Comparison of ENCODE assay signal across 9 cellular contexts in the genomic region with DNA sequence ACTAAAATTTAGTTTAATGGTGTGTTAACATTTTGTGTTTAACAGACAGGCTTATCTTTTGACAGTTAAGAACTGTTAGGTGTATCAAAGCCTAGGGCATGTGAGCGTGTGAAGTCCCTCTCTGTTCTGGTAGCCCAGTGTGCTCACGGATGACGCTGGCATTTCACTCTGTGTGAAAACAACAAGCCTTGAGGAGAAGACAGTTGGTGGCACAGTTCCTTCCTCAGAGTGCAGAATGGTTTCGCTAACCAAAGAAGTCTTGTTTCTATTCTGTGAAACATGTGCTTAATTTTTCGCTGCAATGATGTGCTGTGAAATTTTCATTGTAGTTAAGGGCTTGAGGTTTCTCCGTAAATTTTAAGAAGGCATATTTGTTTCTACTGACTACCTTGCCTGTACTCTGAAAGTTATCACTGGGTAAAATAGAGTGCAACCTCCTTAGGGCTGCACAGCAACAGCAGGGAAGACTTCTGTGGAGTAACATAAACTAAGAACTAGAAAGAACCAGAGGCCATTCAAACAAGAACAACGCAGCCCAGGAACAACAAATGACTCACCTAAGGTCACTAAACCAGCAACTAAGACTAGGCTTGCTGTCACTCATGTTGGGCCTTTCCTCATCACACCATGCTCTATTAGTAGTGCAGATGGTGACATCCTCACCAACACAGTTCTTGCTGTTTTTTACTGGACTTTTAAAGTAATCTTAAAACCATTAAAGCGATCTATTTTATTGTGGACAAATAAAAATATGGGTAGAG. TPM values are rescaled to one million over a fixed set of nuclear protein-coding genes. Genes with fewer than 3 reads are reported as not detected.
DNase-seq lines count a peak whose midpoint lies in the region; ATAC-seq and TF ChIP-seq lines count a peak whose summit lies in the region.
"Had no signal": no experiment of that assay in that cellular context is flagged by ENCODE, and none has a peak within 500 bp of the region (broad histone marks: within the 10 kb centered on the region; RNA-seq: fewer than 3 reads in every experiment).

No MANE protein-coding gene starts in this region.

- TF ChIP-seq POLR2A in prostate gland (IDR thresholded peaks at IDR 0.05), result no peak

- H3K36me3 ChIP-seq in prostate gland, result no peaks in the 10 kb centered on the region

- no peak for TF ChIP-seq CTCF in prostate gland (IDR thresholded peaks at IDR 0.05)

- 67% methylated on average over 8 of the region's 8 CpGs for WGBS in prostate gland

- DNase-seq in activated T-helper 1 cell treated with Interleukin-2 at 50 U/mL for 16 hours (ENCODE audit: low read depth) (peak; percentile 40), pons (ENCODE audit: low spot score) (peak; percentile 37), prostate gland (ENCODE audit: low spot score) (no peak), NCI-H2107 (lab: John Stamatoyannopoulos, UW) (no peak)
- DNase-seq: SJCRH30 had no signal

- no peaks in the 10 kb centered on the region for H3K9me3 ChIP-seq in prostate gland
- H3K9me3 ChIP-seq: SJCRH30 had no signal

- H3K4me3 ChIP-seq in prostate gland, result no peak overlapping the region
- H3K4me3 ChIP-seq: SJCRH30 had no signal

- H3K27ac ChIP-seq in prostate gland, result no peak overlapping the region
- H3K27ac ChIP-seq: SJCRH30 had no signal

- H3K4me1 ChIP-seq in prostate gland (replicated peaks), result no peaks in the 10 kb centered on the region

- ATAC-seq in GM19025 (IDR thresholded peaks at IDR 0.05; ENCODE audit: low read depth, unreplicated experiment) (peak; percentile 67), HG02798 (IDR thresholded peaks at IDR 0.05; ENCODE audit: poor library complexity, unreplicated experiment) (peak; percentile 81), GM21737 (IDR thresholded peaks at IDR 0.05; ENCODE audit: unreplicated experiment) (no peak)
- ATAC-seq: left lobe of liver had no signal

- no peaks in the 10 kb centered on the region for H3K27me3 ChIP-seq in prostate gland (replicated peaks; ENCODE audit: insufficient read depth)
- H3K27me3 ChIP-seq: SJCRH30 had no signal

- intact Hi-C loops in prostate gland (cut with DNase I), result no loop called here

RNA-seq across cellular contexts. Expression of gene BRD7, which starts 33.4 kb away (rescaled TPM):
- total RNA-seq in prostate gland, result 10 to 100 TPM; 38.7 to 66.0 TPM

Comparison
In these comparisons a context has a peak if more than half of its experiments do, and no peak if none do; other contexts are left out.
1. DNase-seq: peak in activated T-helper 1 cell treated with Interleukin-2 at 50 U/mL for 16 hours (single experiment) and pons (single experiment); none in prostate gland (single experiment) and NCI-H2107 (single experiment).